Comparison of ENCODE assay signal across 21 cellular contexts in the genomic region with DNA sequence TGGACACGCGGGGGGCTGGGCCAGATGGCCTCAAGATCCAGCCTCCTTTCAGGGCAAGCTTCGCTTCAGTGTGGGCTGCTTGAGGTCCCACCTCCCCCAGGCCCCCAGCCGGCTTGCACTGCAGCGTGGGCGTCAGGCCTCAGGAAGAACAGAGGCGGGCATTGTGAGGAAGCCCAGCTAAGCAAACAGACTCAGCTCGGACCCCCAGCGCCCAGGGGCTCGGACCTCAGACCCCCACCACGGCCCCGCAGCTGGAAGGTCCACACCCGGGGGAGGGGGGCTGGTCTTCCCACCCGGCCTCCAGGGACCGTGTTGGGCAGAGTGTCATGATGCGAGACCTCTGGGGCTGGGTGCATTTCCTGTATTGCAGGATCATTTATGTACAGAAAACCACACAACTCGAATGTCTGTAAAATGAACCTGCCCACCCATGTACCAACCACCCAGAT. TPM values are rescaled to one million over a fixed set of nuclear protein-coding genes. Genes with fewer than 3 reads are reported as not detected.
A peak's percentile ranks its signal among the peaks of the same experiment; 100 is the strongest.
DNase-seq lines count a peak whose midpoint lies in the region; ATAC-seq, FAIRE-seq and TF ChIP-seq lines count a peak whose summit lies in the region.
"Had no signal": no experiment of that assay in that cellular context is flagged by ENCODE, and none has a peak within 500 bp of the region (broad histone marks: within the 10 kb centered on the region; RNA-seq: fewer than 3 reads in every experiment).

No MANE protein-coding gene starts in this region.

- H4K91ac ChIP-seq in H1 (replicated peaks; ENCODE audit: insufficient read length, low read length) (peak overlapping the region; percentile 25), neuronal stem cell (ENCODE audit: low read depth, low read length, poor library complexity) (no peak overlapping the region)

- TF ChIP-seq RAD21 in H1 (IDR thresholded peaks at IDR 0.05 in 1 of 2, conservative IDR thresholded peaks at IDR 0.05 in 1 of 2; ENCODE audit: low read depth in 2 of 2, low read length in 2 of 2) = no peak

- ATAC-seq in left cardiac atrium = no peak
- no peak for ATAC-seq in GM18520 (IDR thresholded peaks at IDR 0.05; ENCODE audit: unreplicated experiment)

- H4K8ac ChIP-seq in H1 (ENCODE audit: extremely low read depth, insufficient read depth, low read length) (no peak overlapping the region; the same call in 1 of the 2 replicates), neuronal stem cell (ENCODE audit: low read depth, low read length) (no peak overlapping the region)

- H2BK120ac ChIP-seq in H1 (replicated peaks; ENCODE audit: low read depth, low read length) (no peak overlapping the region), neuronal stem cell (ENCODE audit: low read depth, low read length) (peak overlapping the region; percentile 87)

- H3K9me3 ChIP-seq in right atrium auricular region (no peaks in the 10 kb centered on the region), H1 (ENCODE audit: insufficient read depth in 2 of 2, low read depth in 1 of 2, low read length in 1 of 2) (peaks cover 5 to 6% of the 10 kb centered on the region in 2 experiments; a peak in 1 of 4 replicates), neuronal stem cell (replicated peaks in 1 of 2; ENCODE audit: control insufficient read depth in 2 of 2, insufficient read depth in 1 of 2, low read depth in 1 of 2, low read length in 2 of 2) (peaks cover 2 to 5% of the 10 kb centered on the region in 2 donors)

- H3K4me2 ChIP-seq in H1 (ENCODE audit: insufficient read depth in 1 of 2, low read depth in 2 of 2, low read length in 2 of 2) (no peak overlapping the region), neuronal stem cell (ENCODE audit: insufficient read depth, low read length, poor library complexity, severe bottlenecking) (no peak overlapping the region)

- H3K23ac ChIP-seq in H1 (ENCODE audit: insufficient read length) (no peak overlapping the region), neuronal stem cell (ENCODE audit: low read depth, low read length, poor library complexity) (no peak overlapping the region)

- H3K9ac ChIP-seq in H1 (replicated peaks in 1 of 4; ENCODE audit: extremely low read depth in 1 of 4, low read depth in 3 of 4, low read length in 3 of 4) = no peak overlapping the region
- H3K9ac ChIP-seq in neuronal stem cell (ENCODE audit: low read depth, low read length, poor library complexity) = no peak overlapping the region

- H4K20me1 ChIP-seq in H1 (replicated peaks in 1 of 2; ENCODE audit: control insufficient read depth in 1 of 2, insufficient read depth in 2 of 2, low read length in 2 of 2) = no peaks in the 10 kb centered on the region

- peak; percentile 16 for DNase-seq in left cardiac atrium
- DNase-seq in right atrium auricular region (ENCODE audit: low spot score) = no peak
- no peak for DNase-seq in H1 (ENCODE audit: low read depth in 1 of 2, low spot score in 2 of 2)
- no peak for DNase-seq in neuronal stem cell (ENCODE audit: low spot score)
- DNase-seq in urothelium cell line (ENCODE audit: low spot score) = peak; percentile 62
- no peak for DNase-seq in NCI-H345 (lab: John Stamatoyannopoulos, UW)
- DNase-seq in activated naive CD4-positive, alpha-beta T cell treated with Interleukin-2 at 50 U/mL for 16 hours = no peak
- DNase-seq: C1 segment of cervical spinal cord, DMS 273 treated with DMSO at 0.1 percent for 48 hours, GF-D8, GOT3, NCI-H1436, NCI-H2029, NCI-H2171, NCI-H446 treated with DMSO at 0.1 percent for 48 hours, NCI-H748 treated with DMSO at 0.1 percent for 48 hours, OCI-M1, RPMI8226 had no signal

- H3K36me3 ChIP-seq in right atrium auricular region = no peaks in the 10 kb centered on the region
- no peaks in the 10 kb centered on the region for H3K36me3 ChIP-seq in H1 (ENCODE audit: control insufficient read depth in 2 of 4, insufficient read depth in 4 of 4, low read length in 3 of 4)
- H3K36me3 ChIP-seq in neuronal stem cell (replicated peaks in 1 of 2; ENCODE audit: control insufficient read depth in 2 of 2, insufficient read depth in 2 of 2, low read length in 2 of 2) = no peaks in the 10 kb centered on the region

- no peak overlapping the region for H2BK20ac ChIP-seq in H1 (ENCODE audit: low read length)

- H3K4me3 ChIP-seq in right atrium auricular region (no peak overlapping the region), H1 (ENCODE audit: extremely low read depth in 1 of 4, insufficient read depth in 2 of 4, low read depth in 3 of 4, low read length in 4 of 4) (no peak overlapping the region), neuronal stem cell (ENCODE audit: low read length in 2 of 2) (no peak overlapping the region)

- CTCF ChIA-PET in H1 (lab: Charles Lee; ENCODE audit: partially characterized antibody) = no interaction called here

- no peak overlapping the region for H4K5ac ChIP-seq in H1 (ENCODE audit: insufficient read length, low read depth, low read length)

- no peaks in the 10 kb centered on the region for H3K79me2 ChIP-seq in H1 (ENCODE audit: control insufficient read depth in 1 of 2, insufficient read depth in 2 of 2, low read length in 2 of 2)

- H3K27me3 ChIP-seq in right atrium auricular region (no peaks in the 10 kb centered on the region), H1 (replicated peaks in 1 of 4; ENCODE audit: control insufficient read depth in 3 of 4, extremely low read depth in 1 of 4, insufficient read depth in 3 of 4, low read length in 3 of 4) (no peaks in the 10 kb centered on the region), neuronal stem cell (ENCODE audit: control insufficient read depth in 3 of 3, insufficient read depth in 3 of 3, low read depth in 1 of 3, low read length in 3 of 3) (no peaks in the 10 kb centered on the region)

- H3K27ac ChIP-seq in right atrium auricular region = no peak overlapping the region
- H3K27ac ChIP-seq in H1 (ENCODE audit: low read depth, low read length) = no peak overlapping the region
- no peak overlapping the region for H3K27ac ChIP-seq in neuronal stem cell (replicated peaks; ENCODE audit: low read length)

- H2BK15ac ChIP-seq in H1 (ENCODE audit: low read length) = no peak overlapping the region
- no peak overlapping the region for H2BK15ac ChIP-seq in neuronal stem cell (ENCODE audit: low read length)

- H3K4ac ChIP-seq in H1 (replicated peaks; ENCODE audit: insufficient read length, low read depth, low read length) = no peak overlapping the region
- H3K4ac ChIP-seq in neuronal stem cell (ENCODE audit: low read length) = peak overlapping the region; percentile 66

- peak overlapping the region; percentile 38 for H3K18ac ChIP-seq in H1 (ENCODE audit: extremely low read depth, low read length)
- H3K18ac ChIP-seq in neuronal stem cell (ENCODE audit: low read length) = peak overlapping the region; percentile 28

- H3K79me1 ChIP-seq in H1 (ENCODE audit: low read depth, low read length) (no peaks in the 10 kb centered on the region), neuronal stem cell (ENCODE audit: low read depth, low read length) (no peaks in the 10 kb centered on the region)

- TF ChIP-seq POLR2A in H1 (IDR thresholded peaks at IDR 0.05; ENCODE audit: control extremely low read depth in 1 of 2, low read depth in 2 of 2, low read length in 2 of 2) = no peak

- intact Hi-C loops in left cardiac atrium (cut with DNase I) = no loop called here

- FAIRE-seq in H1 (lab: Jason Lieb, UNC) (no peak), urothelium cell line (lab: Jason Lieb, UNC) (no peak)
- FAIRE-seq: GM12892 had no signal

- H2AK5ac ChIP-seq in H1 (ENCODE audit: low read depth, low read length) (no peak overlapping the region), neuronal stem cell (ENCODE audit: low read depth, low read length) (peak overlapping the region; percentile 88)

- H2BK5ac ChIP-seq in H1 (ENCODE audit: low read depth, low read length) (no peak overlapping the region), neuronal stem cell (ENCODE audit: low read length) (peak overlapping the region; percentile 48)

- H3K14ac ChIP-seq in H1 (ENCODE audit: insufficient read length) (no peak overlapping the region), neuronal stem cell (ENCODE audit: low read length) (peak overlapping the region; percentile 82)

- H2AFZ ChIP-seq in H1 (ENCODE audit: low read length) (no peak overlapping the region), neuronal stem cell (ENCODE audit: low read length) (no peak overlapping the region)

- POLR2A ChIA-PET in H1 (lab: Charles Lee; ENCODE audit: partially characterized antibody) = no interaction called here

- H2BK12ac ChIP-seq in H1 (ENCODE audit: low read depth, low read length) (peak overlapping the region; percentile 80; the same call in 1 of the 2 replicates), neuronal stem cell (ENCODE audit: low read length) (peak overlapping the region; percentile 58)

- H3K4me1 ChIP-seq in right atrium auricular region (no peaks in the 10 kb centered on the region), H1 (replicated peaks in 1 of 4; ENCODE audit: control insufficient read depth in 3 of 4, insufficient read depth in 4 of 4, low read length in 3 of 4) (peaks cover 0 to 17% (median 9%) of the 10 kb centered on the region in 4 experiments; a peak in 6 of 7 replicates), neuronal stem cell (ENCODE audit: control insufficient read depth in 2 of 2, insufficient read depth in 1 of 2, low read depth in 1 of 2, low read length in 2 of 2) (peaks cover 0 to 6% of the 10 kb centered on the region in 2 donors)

- TF ChIP-seq EP300 in H1 (IDR thresholded peaks at IDR 0.05; ENCODE audit: borderline replicate concordance in 1 of 2, low read depth in 2 of 2, low read length in 2 of 2) = no peak

- H3K56ac ChIP-seq in H1 (replicated peaks; ENCODE audit: insufficient read length, low read depth, low read length) = no peak overlapping the region

- H3K23me2 ChIP-seq in H1 (ENCODE audit: low read depth, low read length) = no peaks in the 10 kb centered on the region

- 91% methylated on average over 12 of the region's 17 CpGs; no CpG with 5 or more reads in 1 of the 2 experiments for WGBS in H1 (ENCODE audit: extremely low coverage in 1 of 2, insufficient coverage in 1 of 2, insufficient read length in 1 of 2, insufficient replicate concordance in 2 of 2, low coverage in 1 of 2, low lambda C conversion rate in 2 of 2, missing lambda C conversion rate in 1 of 2), 2 experiments
- no CpG with 5 or more reads among the region's 17 CpGs for WGBS in neuronal stem cell (ENCODE audit: extremely low coverage in 2 of 2, insufficient read length in 2 of 2, insufficient replicate concordance in 1 of 2), 2 donors

- no peak for TF ChIP-seq CTCF in right atrium auricular region (IDR thresholded peaks at IDR 0.05)
- no peak for TF ChIP-seq CTCF in H1 (IDR thresholded peaks at IDR 0.05; ENCODE audit: control extremely low read depth in 1 of 3, insufficient read depth in 1 of 3, low read depth in 1 of 3, low read length in 3 of 3)

RNA-seq across cellular contexts. Expression of a gene that starts 24.7 kb away (rescaled TPM):
- total RNA-seq in left cardiac atrium = 1 to 10 TPM in 1 of 2 donors, under 1 TPM in 1; 0.65 to 1.7 TPM
- total RNA-seq in right atrium auricular region = under 1 TPM; 0.56 to 0.83 TPM
- total RNA-seq in H1 (2021; fragmentation: NEBNext Ultra II Directional; extraction: Animal tissue kit (Norgen Biotek cat#: 25700)) = 1.8 and 2.0 TPM in 2 replicates
- polyA plus RNA-seq in H1 (2011; rRNA removed) = 0.30 and 0.53 TPM in 2 replicates
- polyA plus RNA-seq in H1 (2011; cell fraction: cytosol; rRNA removed) = 0.23 TPM
- 1.1 TPM for polyA plus RNA-seq in H1 (2011; cell fraction: nucleus; rRNA removed)
- 0.54 to 0.96 TPM (median 0.90 TPM) in 4 replicates for polyA plus RNA-seq in H1 (2012, experiment 1 of 2)
- polyA plus RNA-seq in H1 (2012, experiment 2 of 2) = 0.63 TPM
- polyA plus RNA-seq in H1 (2013, experiment 1 of 2) = 0.45 TPM
- 0.42 TPM for polyA plus RNA-seq in H1 (2013, experiment 2 of 2)
- polyA minus RNA-seq in H1 (2011; rRNA and poly(A)+ RNA removed) = 0.32 and 0.41 TPM in 2 replicates
- 1.1 TPM for polyA minus RNA-seq in H1 (2011; cell fraction: cytosol; rRNA and poly(A)+ RNA removed)
- polyA minus RNA-seq in H1 (2011; cell fraction: nucleus; rRNA and poly(A)+ RNA removed) = 1.5 TPM
- 0.26 TPM for polyA plus RNA-seq in neuronal stem cell (2013, experiment 1 of 2)
- 0.29 TPM for polyA plus RNA-seq in neuronal stem cell (2013, experiment 2 of 2)
- total RNA-seq: SK-MEL-5 had no signal

Comparison
In these comparisons a context has a peak if more than half of its experiments do, and no peak if none do; other contexts are left out.
1. DNase-seq: peak in left cardiac atrium (single experiment) and urothelium cell line (single experiment); none in right atrium auricular region (single experiment), H1 (0 of 2), neuronal stem cell (single experiment), NCI-H345 (single experiment) and activated naive CD4-positive, alpha-beta T cell treated with Interleukin-2 at 50 U/mL for 16 hours (single experiment).